In genomic region chr7:76241141-76241540, GRCh38 we compare ENCODE assay signal across 37 cellular contexts. TPM values are rescaled to one million over a fixed set of nuclear protein-coding genes. Genes with fewer than 3 reads are reported as not detected.
"Had no signal": no experiment of that assay in that cellular context is flagged by ENCODE, and none has a peak within 500 bp of the region (broad histone marks: within the 10 kb centered on the region; RNA-seq: fewer than 3 reads in every experiment).

No MANE protein-coding gene starts in this region.

- H3K27ac Mint-ChIP-seq: activated naive CD4-positive, alpha-beta T cell treated with anti-CD3 and anti-CD28 coated beads for 36 hours; activated naive CD4-positive, alpha-beta T cell treated with anti-CD3 and anti-CD28 coated beads, Interleukin-2, amount 10 ng/mL, durations not matched to agents 7 days and 5 days; activated naive CD4-positive, alpha-beta T cell treated with anti-CD3 and anti-CD28 coated beads, Interleukin-2, amount 50 U/mL, for 24 hours; activated naive CD4-positive, alpha-beta T cell treated with anti-CD3 and anti-CD28 coated beads, Interleukin-2, amount 50 U/mL, for 72 hours; activated naive CD8-positive, alpha-beta T cell; activated naive CD8-positive, alpha-beta T cell treated with anti-CD3 and anti-CD28 coated beads for 36 hours; activated naive CD8-positive, alpha-beta T cell treated with anti-CD3 and anti-CD28 coated beads, Interleukin-2, amount 10 ng/mL, durations not matched to agents 7 days and 5 days; activated naive CD8-positive, alpha-beta T cell treated with anti-CD3 and anti-CD28 coated beads, Interleukin-2, amount 50 U/mL, for 24 hours; activated T-cell treated with anti-CD3 and anti-CD28 coated beads, Interleukin-2, amount 50 U/mL, for 24 hours; activated T-cell treated with anti-CD3 and anti-CD28 coated beads, Interleukin-2, amount 50 U/mL, for 72 hours; activated T-helper 1 cell treated with anti-CD3 and anti-CD28 coated beads, Interleukin-12 subunit alpha, Interleukin-12 subunit beta, Interleukin-2, Interleukin-4 antibody, amounts not matched to agents 30 ng/mL and 10 ng/mL and 1 ng/mL, durations not matched to agents 14 hours and 24 hours and 36 hours; activated T-helper 17 cell treated with anti-CD3 and anti-CD28 coated beads, Interleukin-2, amount 50 U/mL, for 72 hours; activated T-helper 2 cell treated with anti-CD3 and anti-CD28 coated beads, Interferon-gamma antibody, Interleukin-2, Interleukin-4, amounts not matched to agents 10 μg/mL and 5 μg/mL and 100 μg/mL, durations not matched to agents 14 hours and 24 hours and 36 hours; brain had no signal

- H3K27me3 ChIP-seq: adrenal gland, ascending aorta, body of pancreas, brain microvascular endothelial cell, cardiac muscle cell had no signal

- H3K36me3 ChIP-seq: adrenal gland, ascending aorta, brain microvascular endothelial cell, breast epithelium, cardiac muscle cell had no signal

- DNase-seq: activated effector memory CD4-positive, alpha-beta T cell treated with anti-CD3 and anti-CD28 coated beads, Interleukin-2, amount 50 U/mL, for 16 hours; activated effector memory CD4-positive, alpha-beta T cell treated with Interleukin-2 at 50 U/mL for 16 hours; activated gamma-delta T cell; activated gamma-delta T cell treated with Interleukin-2 at 50 U/mL for 16 hours; activated naive CD4-positive, alpha-beta T cell; activated naive CD4-positive, alpha-beta T cell treated with anti-CD3 and anti-CD28 coated beads for 36 hours; activated naive CD4-positive, alpha-beta T cell treated with anti-CD3 and anti-CD28 coated beads, Interleukin-2, amount 10 ng/mL, durations not matched to agents 7 days and 5 days; activated naive CD4-positive, alpha-beta T cell treated with anti-CD3 and anti-CD28 coated beads, Interleukin-2, amount 50 U/mL, for 16 hours; activated naive CD4-positive, alpha-beta T cell treated with Interleukin-2 at 50 U/mL for 16 hours; activated naive CD8-positive, alpha-beta T cell treated with anti-CD3 and anti-CD28 coated beads for 36 hours; activated naive CD8-positive, alpha-beta T cell treated with anti-CD3 and anti-CD28 coated beads, Interleukin-2, amount 10 ng/mL, durations not matched to agents 7 days and 5 days; activated naive CD8-positive, alpha-beta T cell treated with anti-CD3 and anti-CD28 coated beads, Interleukin-2, amount 50 U/mL, for 24 hours; activated T-cell treated with anti-CD3 and anti-CD28 coated beads, Interleukin-2, amount 50 U/mL, for 1 hour; activated T-cell treated with anti-CD3 and anti-CD28 coated beads, Interleukin-2, amount 50 U/mL, for 24 hours; activated T-cell treated with anti-CD3 and anti-CD28 coated beads, Interleukin-2, amount 50 U/mL, for 4 hours; activated T-cell treated with anti-CD3 and anti-CD28 coated beads, Interleukin-2, amount 50 U/mL, for 48 hours; activated T-cell treated with anti-CD3 and anti-CD28 coated beads, Interleukin-2, amount 50 U/mL, for 72 hours; adrenal gland; amniotic stem cell; amygdala; anterior cingulate cortex; aorta; body of pancreas; brain microvascular endothelial cell; central memory CD4-positive, alpha-beta T cell; cerebellar nuclear complex had no signal

- H3K36me3 Mint-ChIP-seq: activated naive CD4-positive, alpha-beta T cell treated with anti-CD3 and anti-CD28 coated beads, Interleukin-2, amount 10 ng/mL, durations not matched to agents 7 days and 5 days; activated naive CD4-positive, alpha-beta T cell treated with anti-CD3 and anti-CD28 coated beads, Interleukin-2, amount 50 U/mL, for 24 hours; activated naive CD4-positive, alpha-beta T cell treated with anti-CD3 and anti-CD28 coated beads, Interleukin-2, amount 50 U/mL, for 72 hours; activated naive CD8-positive, alpha-beta T cell; activated naive CD8-positive, alpha-beta T cell treated with anti-CD3 and anti-CD28 coated beads for 36 hours; activated naive CD8-positive, alpha-beta T cell treated with anti-CD3 and anti-CD28 coated beads, Interleukin-2, amount 10 ng/mL, durations not matched to agents 7 days and 5 days had no signal

- H3K4me3 ChIP-seq: adrenal gland, ascending aorta, body of pancreas, breast epithelium, cardiac muscle cell had no signal

- H3K27ac ChIP-seq: adrenal gland, ascending aorta, body of pancreas, brain microvascular endothelial cell, breast epithelium, cardiac muscle cell had no signal

- H3K9me3 Mint-ChIP-seq: activated naive CD4-positive, alpha-beta T cell treated with anti-CD3 and anti-CD28 coated beads for 36 hours; activated naive CD4-positive, alpha-beta T cell treated with anti-CD3 and anti-CD28 coated beads, Interleukin-2, amount 10 ng/mL, durations not matched to agents 7 days and 5 days; activated naive CD4-positive, alpha-beta T cell treated with anti-CD3 and anti-CD28 coated beads, Interleukin-2, amount 50 U/mL, for 24 hours; activated naive CD4-positive, alpha-beta T cell treated with anti-CD3 and anti-CD28 coated beads, Interleukin-2, amount 50 U/mL, for 72 hours; activated naive CD8-positive, alpha-beta T cell treated with anti-CD3 and anti-CD28 coated beads for 36 hours; activated naive CD8-positive, alpha-beta T cell treated with anti-CD3 and anti-CD28 coated beads, Interleukin-2, amount 10 ng/mL, durations not matched to agents 7 days and 5 days; activated naive CD8-positive, alpha-beta T cell treated with anti-CD3 and anti-CD28 coated beads, Interleukin-2, amount 50 U/mL, for 24 hours; activated T-cell treated with anti-CD3 and anti-CD28 coated beads, Interleukin-2, amount 50 U/mL, for 24 hours; activated T-cell treated with anti-CD3 and anti-CD28 coated beads, Interleukin-2, amount 50 U/mL, for 4 hours; activated T-cell treated with anti-CD3 and anti-CD28 coated beads, Interleukin-2, amount 50 U/mL, for 72 hours; activated T-helper 1 cell treated with anti-CD3 and anti-CD28 coated beads, Interleukin-12 subunit alpha, Interleukin-12 subunit beta, Interleukin-2, Interleukin-4 antibody, amounts not matched to agents 30 ng/mL and 10 ng/mL and 1 ng/mL, durations not matched to agents 14 hours and 24 hours and 36 hours; activated T-helper 17 cell treated with anti-CD3 and anti-CD28 coated beads, Interleukin-2, amount 50 U/mL, for 72 hours; activated T-helper 2 cell treated with anti-CD3 and anti-CD28 coated beads, Interferon-gamma antibody, Interleukin-2, Interleukin-4, amounts not matched to agents 10 μg/mL and 5 μg/mL and 100 μg/mL, durations not matched to agents 14 hours and 24 hours and 36 hours; central memory CD8-positive, alpha-beta T cell had no signal

- H3K4me3 Mint-ChIP-seq: activated naive CD4-positive, alpha-beta T cell treated with anti-CD3 and anti-CD28 coated beads for 36 hours; activated naive CD4-positive, alpha-beta T cell treated with anti-CD3 and anti-CD28 coated beads, Interleukin-2, amount 10 ng/mL, durations not matched to agents 7 days and 5 days; activated naive CD4-positive, alpha-beta T cell treated with anti-CD3 and anti-CD28 coated beads, Interleukin-2, amount 50 U/mL, for 24 hours; activated naive CD8-positive, alpha-beta T cell; activated naive CD8-positive, alpha-beta T cell treated with anti-CD3 and anti-CD28 coated beads for 36 hours; activated naive CD8-positive, alpha-beta T cell treated with anti-CD3 and anti-CD28 coated beads, Interleukin-2, amount 10 ng/mL, durations not matched to agents 7 days and 5 days; activated naive CD8-positive, alpha-beta T cell treated with anti-CD3 and anti-CD28 coated beads, Interleukin-2, amount 50 U/mL, for 24 hours; activated T-cell treated with anti-CD3 and anti-CD28 coated beads, Interleukin-2, amount 50 U/mL, for 24 hours; activated T-cell treated with anti-CD3 and anti-CD28 coated beads, Interleukin-2, amount 50 U/mL, for 4 hours; activated T-cell treated with anti-CD3 and anti-CD28 coated beads, Interleukin-2, amount 50 U/mL, for 72 hours; activated T-helper 1 cell treated with anti-CD3 and anti-CD28 coated beads, Interleukin-12 subunit alpha, Interleukin-12 subunit beta, Interleukin-2, Interleukin-4 antibody, amounts not matched to agents 30 ng/mL and 10 ng/mL and 1 ng/mL, durations not matched to agents 14 hours and 24 hours and 36 hours; activated T-helper 17 cell treated with anti-CD3 and anti-CD28 coated beads, Interleukin-2, amount 50 U/mL, for 72 hours; brain; central memory CD8-positive, alpha-beta T cell had no signal

- ATAC-seq: activated naive CD4-positive, alpha-beta T cell treated with anti-CD3 and anti-CD28 coated beads, Interleukin-2, amount 50 U/mL, for 72 hours; activated naive CD8-positive, alpha-beta T cell treated with anti-CD3 and anti-CD28 coated beads, Interleukin-2, amount 50 U/mL, for 24 hours; activated T-cell treated with anti-CD3 and anti-CD28 coated beads, Interleukin-2, amount 50 U/mL, for 4 hours; activated T-cell treated with anti-CD3 and anti-CD28 coated beads, Interleukin-2, amount 50 U/mL, for 72 hours; activated T-helper 17 cell treated with anti-CD3 and anti-CD28 coated beads, Interleukin-2, amount 50 U/mL, for 72 hours; body of pancreas had no signal

- H3K4me1 Mint-ChIP-seq: activated naive CD4-positive, alpha-beta T cell treated with anti-CD3 and anti-CD28 coated beads, Interleukin-2, amount 10 ng/mL, durations not matched to agents 7 days and 5 days; activated naive CD4-positive, alpha-beta T cell treated with anti-CD3 and anti-CD28 coated beads, Interleukin-2, amount 50 U/mL, for 24 hours; activated naive CD8-positive, alpha-beta T cell treated with anti-CD3 and anti-CD28 coated beads for 36 hours; activated naive CD8-positive, alpha-beta T cell treated with anti-CD3 and anti-CD28 coated beads, Interleukin-2, amount 50 U/mL, for 24 hours; activated T-helper 17 cell treated with anti-CD3 and anti-CD28 coated beads, Interleukin-2, amount 50 U/mL, for 72 hours; central memory CD8-positive, alpha-beta T cell had no signal

- H3K4me1 ChIP-seq: adrenal gland, ascending aorta, breast epithelium had no signal

- H3K9me3 ChIP-seq: adrenal gland, ascending aorta, body of pancreas, breast epithelium had no signal

RNA-seq across cellular contexts. Expression of gene SRRM3, which starts 39.4 kb away (rescaled TPM):
- total RNA-seq: activated naive CD4-positive, alpha-beta T cell treated with anti-CD3 and anti-CD28 coated beads for 36 hours; activated naive CD4-positive, alpha-beta T cell treated with anti-CD3 and anti-CD28 coated beads, Interleukin-2, amount 50 U/mL, for 72 hours; activated naive CD8-positive, alpha-beta T cell treated with anti-CD3 and anti-CD28 coated beads for 36 hours; activated naive CD8-positive, alpha-beta T cell treated with anti-CD3 and anti-CD28 coated beads, Interleukin-2, amount 10 ng/mL, durations not matched to agents 7 days and 5 days; activated T-helper 1 cell treated with anti-CD3 and anti-CD28 coated beads, Interleukin-12 subunit alpha, Interleukin-12 subunit beta, Interleukin-2, Interleukin-4 antibody, amounts not matched to agents 30 ng/mL and 10 ng/mL and 1 ng/mL, durations not matched to agents 14 hours and 24 hours and 36 hours had no signal
